Comparison of ENCODE assay signal across 13 cellular contexts in the genomic region with DNA sequence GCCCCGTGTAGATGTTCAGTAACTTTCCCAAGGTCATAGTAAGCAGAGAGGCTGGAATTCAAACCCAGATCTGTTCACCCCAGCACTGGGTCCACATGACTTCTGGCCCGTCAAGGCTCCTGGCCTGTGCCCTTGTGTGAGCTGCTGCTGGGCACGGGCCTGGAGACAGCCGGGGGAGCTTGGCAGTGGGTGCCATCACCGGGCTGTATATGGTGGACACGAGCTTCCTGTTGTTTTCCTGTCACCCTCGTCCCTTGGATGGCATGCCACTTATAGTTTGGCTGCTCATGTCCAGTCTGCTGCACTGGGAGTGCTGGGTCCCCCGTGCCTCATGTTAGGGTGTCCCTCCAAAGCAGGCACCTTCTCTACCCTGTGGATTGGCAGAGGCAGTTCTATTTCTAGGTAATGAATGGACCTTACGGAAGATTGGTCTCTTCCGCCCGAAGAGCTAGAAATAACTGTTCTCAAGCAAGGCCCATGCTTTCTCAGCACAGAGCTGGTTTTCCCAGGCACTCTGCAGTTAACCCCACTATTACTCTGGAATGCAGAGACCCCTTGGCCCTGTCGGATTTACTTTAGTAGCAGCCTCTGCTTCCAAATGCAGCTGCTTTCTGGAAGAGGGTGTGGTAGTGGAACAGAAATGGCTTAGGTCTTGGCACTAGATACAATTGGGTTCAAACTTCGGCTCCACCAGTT. TPM values are rescaled to one million over a fixed set of nuclear protein-coding genes. Genes with fewer than 3 reads are reported as not detected.
DNase-seq lines count a peak whose midpoint lies in the region; ATAC-seq and TF ChIP-seq lines count a peak whose summit lies in the region.
"Had no signal": no experiment of that assay in that cellular context is flagged by ENCODE, and none has a peak within 500 bp of the region (broad histone marks: within the 10 kb centered on the region; RNA-seq: fewer than 3 reads in every experiment).

No MANE protein-coding gene starts in this region.

- POLR2A ChIA-PET in OCI-LY7 (lab: Charles Lee): interaction anchor here (0.6 kb wide), 1 partner anchor 213 kb away, joined by 3 read pairs; no protein-coding TSS in a partner anchor

- H4K20me1 ChIP-seq in OCI-LY7 (ENCODE audit: insufficient read depth, low read length): no peaks in the 10 kb centered on the region

- no peak overlapping the region for H3K4me3 ChIP-seq in breast epithelium
- no peak overlapping the region for H3K4me3 ChIP-seq in suprapubic skin
- no peak overlapping the region for H3K4me3 ChIP-seq in OCI-LY7 (ENCODE audit: low read depth, low read length, poor library complexity, severe bottlenecking)
- H3K4me3 ChIP-seq: dorsolateral prefrontal cortex, hepatocyte had no signal

- H3K36me3 ChIP-seq in breast epithelium: no peaks in the 10 kb centered on the region
- H3K36me3 ChIP-seq in suprapubic skin: no peaks in the 10 kb centered on the region
- no peaks in the 10 kb centered on the region for H3K36me3 ChIP-seq in OCI-LY7 (ENCODE audit: insufficient read depth, low read length)

- BruUV-seq in OCI-LY7 (replicated peaks; lab: Mats Ljungman, UMichigan): no TSS peak

- no peak for DNase-seq in activated naive CD4-positive, alpha-beta T cell (lab: John Stamatoyannopoulos, UW)
- no peak for DNase-seq in breast epithelium (ENCODE audit: low spot score in 2 of 2)
- DNase-seq in mesenteric fat pad (ENCODE audit: low spot score): peak; percentile 74
- peak in 1 of 2 donors; percentile 62 for DNase-seq in suprapubic skin (ENCODE audit: low spot score in 2 of 2)
- no peak for DNase-seq in OCI-LY7 (ENCODE audit: low spot score)
- DNase-seq in cerebellar cortex (ENCODE audit: low spot score): no peak
- DNase-seq: activated CD4-positive, CD25-positive, alpha-beta regulatory T cell; dorsolateral prefrontal cortex; NCI-H1105; NCI-H510A had no signal

- peaks cover 93% of the 10 kb centered on the region for H3K4me1 Mint-ChIP-seq in activated naive CD4-positive, alpha-beta T cell treated with anti-CD3 and anti-CD28 coated beads, Interleukin-2, amount 50 U/mL, for 24 hours

- TF ChIP-seq CTCF in breast epithelium (IDR thresholded peaks at IDR 0.05) (no peak), suprapubic skin (IDR thresholded peaks at IDR 0.05) (no peak), OCI-LY7 (conservative IDR thresholded peaks at IDR 0.05; ENCODE audit: low read length) (no peak)

- H3K79me2 ChIP-seq in OCI-LY7 (ENCODE audit: insufficient read depth, low read depth, low read length): no peaks in the 10 kb centered on the region
- H3K79me2 ChIP-seq: hepatocyte had no signal

- peak overlapping the region; percentile 62 for H3K27ac Mint-ChIP-seq in activated naive CD4-positive, alpha-beta T cell treated with anti-CD3 and anti-CD28 coated beads, Interleukin-2, amount 50 U/mL, for 24 hours

- H3K27me3 ChIP-seq in breast epithelium: no peaks in the 10 kb centered on the region
- H3K27me3 ChIP-seq in suprapubic skin: no peaks in the 10 kb centered on the region
- H3K27me3 ChIP-seq: dorsolateral prefrontal cortex, hepatocyte had no signal

- no peak for ATAC-seq in HG02885 (IDR thresholded peaks at IDR 0.05; ENCODE audit: poor library complexity, unreplicated experiment)

- no peaks in the 10 kb centered on the region for H3K27me3 Mint-ChIP-seq in activated naive CD4-positive, alpha-beta T cell treated with anti-CD3 and anti-CD28 coated beads, Interleukin-2, amount 50 U/mL, for 24 hours

- intact Hi-C loops in breast epithelium (cut with DNase I; ENCODE audit: low total_unique reads) (no loop called here), OCI-LY7 (cut with micrococcal nuclease; ENCODE audit: unreplicated experiment) (no loop called here)

- peak overlapping the region; percentile 49 for H3K4me3 Mint-ChIP-seq in activated naive CD4-positive, alpha-beta T cell treated with anti-CD3 and anti-CD28 coated beads, Interleukin-2, amount 50 U/mL, for 24 hours

- H3K27ac ChIP-seq in breast epithelium (peak overlapping the region; percentile 92 to 95), suprapubic skin (peak overlapping the region; percentile 85), OCI-LY7 (ENCODE audit: low read depth, low read length, poor library complexity, severe bottlenecking) (no peak overlapping the region)

- TF ChIP-seq POLR2A in breast epithelium (IDR thresholded peaks at IDR 0.05) (no peak), suprapubic skin (IDR thresholded peaks at IDR 0.05) (no peak)

- no peak for TF ChIP-seq EP300 in suprapubic skin (IDR thresholded peaks at IDR 0.05)

- WGBS in suprapubic skin: 74% methylated on average over 13 of the region's 13 CpGs

- H3K36me3 Mint-ChIP-seq in activated naive CD4-positive, alpha-beta T cell treated with anti-CD3 and anti-CD28 coated beads, Interleukin-2, amount 50 U/mL, for 24 hours: peaks cover 12% of the 10 kb centered on the region

- H2AFZ ChIP-seq in OCI-LY7 (ENCODE audit: low read length): no peak overlapping the region
- H2AFZ ChIP-seq: hepatocyte had no signal

- no peak overlapping the region for H3K4me2 ChIP-seq in OCI-LY7 (ENCODE audit: low read length)

- H3K9me3 Mint-ChIP-seq in activated naive CD4-positive, alpha-beta T cell treated with anti-CD3 and anti-CD28 coated beads, Interleukin-2, amount 50 U/mL, for 24 hours: no peaks in the 10 kb centered on the region

- H3K9me3 ChIP-seq in breast epithelium: no peaks in the 10 kb centered on the region
- H3K9me3 ChIP-seq in suprapubic skin: no peaks in the 10 kb centered on the region
- H3K9me3 ChIP-seq in OCI-LY7 (ENCODE audit: low read length): no peaks in the 10 kb centered on the region

- H3K9me2 ChIP-seq in OCI-LY7 (ENCODE audit: insufficient read depth, low read length): no peaks in the 10 kb centered on the region

- CTCF ChIA-PET in OCI-LY7 (lab: Charles Lee; ENCODE audit: unreplicated experiment): no interaction called here

- H3K4me1 ChIP-seq in breast epithelium (peaks cover 24 to 27% of the 10 kb centered on the region in 2 donors), suprapubic skin (peaks cover 91% of the 10 kb centered on the region), OCI-LY7 (ENCODE audit: insufficient read depth, low read length, poor library complexity, severe bottlenecking) (no peaks in the 10 kb centered on the region)

RNA-seq across cellular contexts. Expression of gene ELK3, which starts 44.3 kb away (rescaled TPM):
- total RNA-seq in breast epithelium: 10 to 100 TPM; 13.9 to 28.5 (median 16.5) TPM
- 47.6 TPM for total RNA-seq in mesenteric fat pad
- 10 to 100 TPM in 3 of 4 donors, 1 to 10 TPM in 1; 10.0 to 13.5 (median 11.0) TPM for total RNA-seq in suprapubic skin
- 1.9 and 2.2 TPM in 2 replicates for total RNA-seq in OCI-LY7 (2014; rRNA removed; shearing (Covaris generic))
- 2.5 and 4.2 TPM in 2 replicates for total RNA-seq in OCI-LY7 (2022)
